In genomic region chr1:6625579-6626149, GRCh38 we compare ENCODE assay signal across 8 cellular contexts. TPM values are rescaled to one million over a fixed set of nuclear protein-coding genes. Genes with fewer than 3 reads are reported as not detected.
DNase-seq lines count a peak whose midpoint lies in the region; ATAC-seq, FAIRE-seq and TF ChIP-seq lines count a peak whose summit lies in the region.

No MANE protein-coding gene starts in this region.

- no peaks in the 10 kb centered on the region for H3K9me1 ChIP-seq in K562 (ENCODE audit: control insufficient read depth, insufficient read depth, low read length)

- no peak for TF ChIP-seq RAD21 in K562 (CRISPR knock-in tag; conservative IDR thresholded peaks at IDR 0.05 in 1 of 2, IDR thresholded peaks at IDR 0.05 in 1 of 2)

- ATAC-seq in GM19324 (IDR thresholded peaks at IDR 0.05; ENCODE audit: low FRiP score, unreplicated experiment) (peak; percentile 28), K562 (peak; percentile 50), GM21360 (IDR thresholded peaks at IDR 0.05; ENCODE audit: unreplicated experiment) (no peak), HG03442 (IDR thresholded peaks at IDR 0.05; ENCODE audit: unreplicated experiment) (no peak)

- POLR2A ChIA-PET in AG04450 (lab: Yijun Ruan, JAX) (interaction anchor here (0.6 kb wide), 1 partner anchor 22 kb away, joined by 3 read pairs; no protein-coding TSS in a partner anchor), K562 (lab: Yijun Ruan, JAX) (interaction anchor here (0.6 to 1.3 kb wide), 5 partner anchors 10 to 53 kb away, joined by 3 to 6 read pairs (median 4); partner anchors contain the start of gene KLHL21)

- H3K4me2 ChIP-seq in Loucy (ENCODE audit: low read depth, low read length, poor library complexity, severe bottlenecking) (peak overlapping the region; percentile 96), K562 (ENCODE audit: insufficient read depth, low read length) (peak overlapping the region; percentile 94)

- H2AFZ ChIP-seq in Loucy (ENCODE audit: low read length) (peak overlapping the region; percentile 37; the same call in 1 of the 2 replicates), K562 (ENCODE audit: low read depth, low read length) (0 out of 2 replicates have a peak overlapping the region, but pooled peaks have one; percentile 66)

- DNase-seq in AG04450 (ENCODE audit: low read depth, low spot score) (no peak), K562 (ENCODE audit: extremely low read depth in 1 of 4, low spot score in 3 of 4) (peak in 1 of 4 experiments; percentile 46), kidney epithelial cell (ENCODE audit: low read depth) (no peak), stomach (peak; percentile 38)

- 3% methylated on average over 26 of the region's 32 CpGs for WGBS in K562 (ENCODE audit: insufficient coverage, low coverage, missing lambda C conversion rate)
- WGBS in stomach, 5 donors: 0 to 4% (median 3%) methylated on average over 16 to 32 of the region's 32 CpGs

- H3K4me3 ChIP-seq in AG04450 (ENCODE audit: low read depth, low read length): peak overlapping the region; percentile 78
- peak overlapping the region; percentile 89 for H3K4me3 ChIP-seq in Loucy (ENCODE audit: low read length, poor library complexity, severe bottlenecking)
- peak overlapping the region; percentile 91 for H3K4me3 ChIP-seq in K562
- H3K4me3 ChIP-seq in kidney epithelial cell (ENCODE audit: low read depth, low read length): peak overlapping the region; percentile 63
- peak overlapping the region; percentile 75 to 93 (median 89) for H3K4me3 ChIP-seq in stomach

- H3K9me3 ChIP-seq in AG04450 (ENCODE audit: control insufficient read depth, insufficient read depth, low read length) (no peaks in the 10 kb centered on the region; the same call in 1 of the 2 replicates), Loucy (ENCODE audit: insufficient read depth, low read depth, low read length) (no peaks in the 10 kb centered on the region), K562 (replicated peaks; ENCODE audit: control insufficient read depth, insufficient read depth, low read depth, low read length) (no peaks in the 10 kb centered on the region), stomach (no peaks in the 10 kb centered on the region)

- CTCF ChIA-PET in AG04450 (lab: Charles Lee): no interaction called here
- CTCF ChIA-PET in K562 (lab: Yijun Ruan, JAX; ENCODE audit: low intra/inter-chr PET ratio): no interaction called here

- H3K27me3 ChIP-seq in AG04450 (ENCODE audit: control insufficient read depth, insufficient read depth, low read length): no peaks in the 10 kb centered on the region
- H3K27me3 ChIP-seq in Loucy (ENCODE audit: insufficient read depth, low read length, poor library complexity, severe bottlenecking): no peaks in the 10 kb centered on the region
- no peaks in the 10 kb centered on the region for H3K27me3 ChIP-seq in K562 (ENCODE audit: control insufficient read depth in 2 of 2, insufficient read depth in 2 of 2, low read length in 2 of 2)
- no peaks in the 10 kb centered on the region for H3K27me3 ChIP-seq in kidney epithelial cell (ENCODE audit: control insufficient read depth, insufficient read depth, low read length)
- no peaks in the 10 kb centered on the region for H3K27me3 ChIP-seq in stomach

- H3F3A ChIP-seq in Loucy (ENCODE audit: low read depth): peaks cover 3% of the 10 kb centered on the region; the same call in 1 of the 2 replicates

- H3K36me3 ChIP-seq in Loucy (ENCODE audit: insufficient read depth, low read length) (peaks cover 39% of the 10 kb centered on the region; the same call in 1 of the 2 replicates), K562 (ENCODE audit: control insufficient read depth, insufficient read depth, low read length) (peaks cover 79% of the 10 kb centered on the region), kidney epithelial cell (ENCODE audit: control insufficient read depth, insufficient read depth, low read length) (no peaks in the 10 kb centered on the region), stomach (peaks cover 50 to 73% (median 62%) of the 10 kb centered on the region in 4 donors)

- peak; percentile 11 for FAIRE-seq in K562 (lab: Jason Lieb, UNC)

- TF ChIP-seq CTCF in AG04450 (IDR thresholded peaks at IDR 0.05; ENCODE audit: low read depth, low read length) (no peak), Loucy (conservative IDR thresholded peaks at IDR 0.05; ENCODE audit: low read length) (no peak), K562 (IDR thresholded peaks at IDR 0.05 in 2 of 3, conservative IDR thresholded peaks at IDR 0.05 in 1 of 3; ENCODE audit: insufficient read depth in 2 of 3, low read depth in 1 of 3, low read length in 3 of 3) (no peak), kidney epithelial cell (IDR thresholded peaks at IDR 0.05; ENCODE audit: insufficient read depth, low read length, poor library complexity, severe bottlenecking) (no peak), stomach (IDR thresholded peaks at IDR 0.05) (no peak)

- TF ChIP-seq POLR2A in K562 (conservative IDR thresholded peaks at IDR 0.05) (no peak), stomach (IDR thresholded peaks at IDR 0.05) (no peak)

- H4K20me1 ChIP-seq in Loucy (ENCODE audit: insufficient read depth, low read length, poor library complexity, severe bottlenecking) (peaks cover 15% of the 10 kb centered on the region), K562 (replicated peaks; ENCODE audit: control insufficient read depth, insufficient read depth, low read length) (peaks cover 19% of the 10 kb centered on the region; the same call in 1 of the 2 replicates)

- no peaks in the 10 kb centered on the region for H3K9me2 ChIP-seq in Loucy (replicated peaks; ENCODE audit: low read depth, low read length)

- H3K79me2 ChIP-seq in Loucy (ENCODE audit: insufficient read depth, low read length): peaks cover 59% of the 10 kb centered on the region
- peaks cover 53% of the 10 kb centered on the region for H3K79me2 ChIP-seq in K562 (ENCODE audit: control insufficient read depth, insufficient read depth, low read length)

- H3K27ac ChIP-seq in AG04450 (ENCODE audit: low read depth, low read length): peak overlapping the region; percentile 61
- H3K27ac ChIP-seq in K562 (ENCODE audit: extremely low read depth, low read depth, low read length): peak overlapping the region; percentile 74; the same call in 2 of the 3 replicates
- peak overlapping the region; percentile 88 to 95 (median 92) for H3K27ac ChIP-seq in stomach

- in situ Hi-C loops in K562 (cut with MboI): no loop called here

- no TSS peak for BruUV-seq in K562 (replicated peaks; lab: Mats Ljungman, UMichigan)

- peak overlapping the region; percentile 88 for H3K9ac ChIP-seq in Loucy (ENCODE audit: low read depth, low read length, poor library complexity, severe bottlenecking)
- H3K9ac ChIP-seq in K562 (ENCODE audit: insufficient read depth in 1 of 2, low read depth in 2 of 2, low read length in 2 of 2): peak overlapping the region; percentile 71 to 90

- no peak for TF ChIP-seq EP300 in K562 (IDR thresholded peaks at IDR 0.05; ENCODE audit: low read length)
- TF ChIP-seq EP300 in stomach (IDR thresholded peaks at IDR 0.05): no peak

- H3K4me1 ChIP-seq in Loucy (ENCODE audit: insufficient read depth, low read length, poor library complexity, severe bottlenecking) (peaks cover 22% of the 10 kb centered on the region), K562 (replicated peaks in 1 of 2; ENCODE audit: control insufficient read depth in 2 of 2, insufficient read depth in 2 of 2, low read length in 2 of 2) (peaks cover 12 to 48% of the 10 kb centered on the region in 2 experiments; a peak in 4 of 5 replicates), stomach (peaks cover 12 to 35% (median 27%) of the 10 kb centered on the region in 4 donors)

- intact Hi-C loops in K562 (cut with micrococcal nuclease) (loop anchor here (2.0 kb wide), 1 partner anchor 13 kb away; the partner anchor contains the start of gene PHF13), stomach (cut with DNase I; ENCODE audit: low total_unique reads) (no loop called here)

RNA-seq across cellular contexts. Expression of gene THAP3, which starts 1.0 kb away (rescaled TPM):
- 7.8 and 8.8 TPM in 2 replicates for polyA plus RNA-seq in AG04450 (2011; rRNA removed)
- polyA minus RNA-seq in AG04450 (2011; rRNA and poly(A)+ RNA removed): 6.4 and 11.6 TPM in 2 replicates
- total RNA-seq in K562 (2011; cell fraction: chromatin; rRNA removed; ENCODE audit: low replicate concordance): 24.8 and 79.9 TPM in 2 replicates
- 69.4 and 79.1 TPM in 2 replicates for total RNA-seq in K562 (2011; cell fraction: nucleolus; rRNA removed)
- 43.9 and 44.6 TPM in 2 replicates for total RNA-seq in K562 (2011; cell fraction: nucleoplasm; rRNA removed)
- total RNA-seq in K562 (2014; rRNA removed): 31.2 and 37.6 TPM in 2 replicates
- 7.4 and 9.5 TPM in 2 replicates for total RNA-seq in K562 (2014; rRNA removed; fragmentation: Illumina TruSeq; extraction: Trizol)
- total RNA-seq in K562 (2015; rRNA removed; fragmentation: Illumina TruSeq; extraction: Trizol): 23.3 and 24.4 TPM in 2 replicates
- 18.2 and 22.1 TPM in 2 replicates for total RNA-seq in K562 (2021)
- polyA plus RNA-seq in K562 (2011; rRNA removed): 12.7 and 18.9 TPM in 2 replicates
- polyA plus RNA-seq in K562 (2011; cell fraction: cytosol; rRNA removed): 16.2 and 22.5 TPM in 2 replicates
- polyA plus RNA-seq in K562 (2011; cell fraction: nucleus; rRNA removed): 26.7 and 33.4 TPM in 2 replicates
- 15.1 and 24.7 TPM in 2 replicates for polyA plus RNA-seq in K562 (2012)
- polyA plus RNA-seq in K562 (2014; fragmentation: Illumina TruSeq; extraction: Trizol): 20.0 and 23.0 TPM in 2 replicates
- polyA plus RNA-seq in K562 (2014; fragmentation: Nextera tagmentation; extraction: Ambion mirVana): 1 to 10 TPM; 1.9 to 7.0 TPM
- polyA plus RNA-seq in K562 (2014; rRNA removed): 28.1 and 29.3 TPM in 2 replicates
- 9.4 and 10.5 TPM in 2 replicates for polyA minus RNA-seq in K562 (2011; rRNA and poly(A)+ RNA removed)
- 8.3 and 12.0 TPM in 2 replicates for polyA minus RNA-seq in K562 (2011; cell fraction: cytosol; rRNA and poly(A)+ RNA removed)
- polyA minus RNA-seq in K562 (2011; cell fraction: nucleus; rRNA and poly(A)+ RNA removed): 15.3 and 21.4 TPM in 2 replicates
- 19.0 and 29.4 TPM in 2 replicates for total RNA-seq in kidney epithelial cell
- 100 to 1,000 TPM in 1 of 5 donors, 10 to 100 TPM in 2, 1 to 10 TPM in 2; 5.8 to 116 (median 10.4) TPM for total RNA-seq in stomach
- polyA plus RNA-seq in stomach: 10 to 100 TPM; 17.9 to 27.6 (median 26.6) TPM

RNA-seq across cellular contexts. Expression of gene PHF13, which starts 12.1 kb away (rescaled TPM):
- polyA plus RNA-seq in AG04450 (2011; rRNA removed) (11.1 and 11.6 TPM in 2 replicates), K562 (2011; rRNA removed) (8.8 and 9.6 TPM in 2 replicates), K562 (2014; fragmentation: Illumina TruSeq; extraction: Trizol) (17.9 and 21.5 TPM in 2 replicates), K562 (2014; fragmentation: Nextera tagmentation; extraction: Ambion mirVana) (1 to 10 TPM; 1.8 TPM), K562 (2014; rRNA removed) (13.2 and 13.3 TPM in 2 replicates), stomach (1 to 10 TPM; 4.5 to 6.7 (median 5.7) TPM)
- 9.4 and 9.9 TPM in 2 replicates for polyA minus RNA-seq in AG04450 (2011; rRNA and poly(A)+ RNA removed)
- 29.6 and 40.5 TPM in 2 replicates for total RNA-seq in K562 (2011; cell fraction: chromatin; rRNA removed; ENCODE audit: low replicate concordance)
- 22.5 and 27.3 TPM in 2 replicates for total RNA-seq in K562 (2011; cell fraction: nucleolus; rRNA removed)
- 22.7 and 26.4 TPM in 2 replicates for total RNA-seq in K562 (2011; cell fraction: nucleoplasm; rRNA removed)
- total RNA-seq in K562 (2014; rRNA removed) (12.6 and 13.8 TPM in 2 replicates), K562 (2014; rRNA removed; fragmentation: Illumina TruSeq; extraction: Trizol) (11.7 and 12.6 TPM in 2 replicates), K562 (2015; rRNA removed; fragmentation: Illumina TruSeq; extraction: Trizol) (9.8 and 10.3 TPM in 2 replicates), K562 (2021) (30.2 and 36.1 TPM in 2 replicates), kidney epithelial cell (8.0 and 8.8 TPM in 2 replicates), stomach (10 to 100 TPM in 2 of 5 donors, 1 to 10 TPM in 3; 2.7 to 16.9 (median 7.5) TPM)
- 6.1 and 6.2 TPM in 2 replicates for polyA plus RNA-seq in K562 (2011; cell fraction: cytosol; rRNA removed)
- polyA plus RNA-seq in K562 (2011; cell fraction: nucleus; rRNA removed): 20.7 and 23.9 TPM in 2 replicates
- polyA plus RNA-seq in K562 (2012): 15.6 and 27.8 TPM in 2 replicates
- polyA minus RNA-seq in K562 (2011; rRNA and poly(A)+ RNA removed): 7.5 and 7.7 TPM in 2 replicates
- polyA minus RNA-seq in K562 (2011; cell fraction: cytosol; rRNA and poly(A)+ RNA removed): 7.8 and 9.4 TPM in 2 replicates
- polyA minus RNA-seq in K562 (2011; cell fraction: nucleus; rRNA and poly(A)+ RNA removed): 4.3 and 6.3 TPM in 2 replicates

RNA-seq across cellular contexts. Expression of gene KLHL21, which starts 23.0 kb away (rescaled TPM):
- polyA plus RNA-seq in AG04450 (2011; rRNA removed): 11.7 and 12.8 TPM in 2 replicates
- 15.6 and 16.0 TPM in 2 replicates for polyA minus RNA-seq in AG04450 (2011; rRNA and poly(A)+ RNA removed)
- 34.6 and 104 TPM in 2 replicates for total RNA-seq in K562 (2011; cell fraction: chromatin; rRNA removed; ENCODE audit: low replicate concordance)
- total RNA-seq in K562 (2011; cell fraction: nucleolus; rRNA removed): 89.4 and 101 TPM in 2 replicates
- total RNA-seq in K562 (2011; cell fraction: nucleoplasm; rRNA removed): 53.5 and 55.7 TPM in 2 replicates
- total RNA-seq in K562 (2014; rRNA removed): 26.4 and 32.3 TPM in 2 replicates
- total RNA-seq in K562 (2014; rRNA removed; fragmentation: Illumina TruSeq; extraction: Trizol): 10.0 and 12.6 TPM in 2 replicates
- 22.4 and 23.6 TPM in 2 replicates for total RNA-seq in K562 (2015; rRNA removed; fragmentation: Illumina TruSeq; extraction: Trizol)
- total RNA-seq in K562 (2021): 39.6 and 42.1 TPM in 2 replicates
- polyA plus RNA-seq in K562 (2011; rRNA removed): 11.0 and 14.9 TPM in 2 replicates
- 17.3 and 24.4 TPM in 2 replicates for polyA plus RNA-seq in K562 (2011; cell fraction: cytosol; rRNA removed)
- polyA plus RNA-seq in K562 (2011; cell fraction: nucleus; rRNA removed): 28.7 and 48.0 TPM in 2 replicates
- 37.5 and 39.1 TPM in 2 replicates for polyA plus RNA-seq in K562 (2012)
- 17.5 and 24.2 TPM in 2 replicates for polyA plus RNA-seq in K562 (2014; fragmentation: Illumina TruSeq; extraction: Trizol)
- polyA plus RNA-seq in K562 (2014; fragmentation: Nextera tagmentation; extraction: Ambion mirVana): 1 to 10 TPM; 2.1 to 2.2 TPM
- 21.0 and 22.2 TPM in 2 replicates for polyA plus RNA-seq in K562 (2014; rRNA removed)
- 14.0 and 18.0 TPM in 2 replicates for polyA minus RNA-seq in K562 (2011; rRNA and poly(A)+ RNA removed)
- 21.5 and 32.0 TPM in 2 replicates for polyA minus RNA-seq in K562 (2011; cell fraction: cytosol; rRNA and poly(A)+ RNA removed)
- polyA minus RNA-seq in K562 (2011; cell fraction: nucleus; rRNA and poly(A)+ RNA removed): 22.6 and 27.8 TPM in 2 replicates
- total RNA-seq in kidney epithelial cell: 69.5 and 77.4 TPM in 2 replicates
- total RNA-seq in stomach: 10 to 100 TPM; 13.0 to 59.8 (median 34.5) TPM
- 10 to 100 TPM in 1 of 3 donors, 1 to 10 TPM in 2; 9.2 to 15.4 (median 9.8) TPM for polyA plus RNA-seq in stomach

RNA-seq across cellular contexts. Expression of gene ZBTB48, which starts 45.9 kb away (rescaled TPM):
- polyA plus RNA-seq in AG04450 (2011; rRNA removed) (7.5 and 8.8 TPM in 2 replicates), K562 (2011; rRNA removed) (29.5 and 57.2 TPM in 2 replicates), K562 (2014; fragmentation: Illumina TruSeq; extraction: Trizol) (24.9 and 40.6 TPM in 2 replicates), K562 (2014; fragmentation: Nextera tagmentation; extraction: Ambion mirVana) (1 to 10 TPM; 1.9 to 7.4 TPM), K562 (2014; rRNA removed) (50.9 and 66.9 TPM in 2 replicates), stomach (10 to 100 TPM; 34.8 to 64.4 (median 61.3) TPM)
- polyA minus RNA-seq in AG04450 (2011; rRNA and poly(A)+ RNA removed): 16.8 and 26.3 TPM in 2 replicates
- 73.9 and 235 TPM in 2 replicates for total RNA-seq in K562 (2011; cell fraction: chromatin; rRNA removed; ENCODE audit: low replicate concordance)
- 195 and 197 TPM in 2 replicates for total RNA-seq in K562 (2011; cell fraction: nucleolus; rRNA removed)
- total RNA-seq in K562 (2011; cell fraction: nucleoplasm; rRNA removed): 94.0 and 120 TPM in 2 replicates
- total RNA-seq in K562 (2014; rRNA removed) (42.4 and 52.4 TPM in 2 replicates), K562 (2014; rRNA removed; fragmentation: Illumina TruSeq; extraction: Trizol) (17.2 and 19.8 TPM in 2 replicates), K562 (2015; rRNA removed; fragmentation: Illumina TruSeq; extraction: Trizol) (44.5 and 55.4 TPM in 2 replicates), K562 (2021) (52.9 and 55.3 TPM in 2 replicates), kidney epithelial cell (14.2 and 18.9 TPM in 2 replicates), stomach (100 to 1,000 TPM in 1 of 5 donors, 10 to 100 TPM in 4; 22.6 to 139 (median 25.7) TPM)
- polyA plus RNA-seq in K562 (2011; cell fraction: cytosol; rRNA removed): 50.1 and 59.3 TPM in 2 replicates
- 124 and 137 TPM in 2 replicates for polyA plus RNA-seq in K562 (2011; cell fraction: nucleus; rRNA removed)
- polyA plus RNA-seq in K562 (2012): 45.7 and 62.8 TPM in 2 replicates
- 28.0 and 28.3 TPM in 2 replicates for polyA minus RNA-seq in K562 (2011; rRNA and poly(A)+ RNA removed)
- 31.8 and 39.4 TPM in 2 replicates for polyA minus RNA-seq in K562 (2011; cell fraction: cytosol; rRNA and poly(A)+ RNA removed)
- polyA minus RNA-seq in K562 (2011; cell fraction: nucleus; rRNA and poly(A)+ RNA removed): 52.8 and 74.0 TPM in 2 replicates

Comparison
In these comparisons a context has a peak if more than half of its experiments do, and no peak if none do; other contexts are left out.
1. ATAC-seq: peak in GM19324 (single experiment) and K562 (single experiment); none in GM21360 (single experiment) and HG03442 (single experiment).
2. Peak in every context shown above with its lines, with median percentiles within 50 percentile points of each other: H3K27ac ChIP-seq and H3K4me3 ChIP-seq.